In genomic region chr12:96241484-96242256, GRCh38 we compare ENCODE assay signal across 8 cellular contexts. TPM values are rescaled to one million over a fixed set of nuclear protein-coding genes. Genes with fewer than 3 reads are reported as not detected.
DNase-seq lines count a peak whose midpoint lies in the region; ATAC-seq and TF ChIP-seq lines count a peak whose summit lies in the region.

No MANE protein-coding gene starts in this region.

- H3K4me3 ChIP-seq in ascending aorta: no peak overlapping the region

- intact Hi-C loops in ascending aorta (cut with DNase I): no loop called here

- H3K36me3 Mint-ChIP-seq in memory B cell (peaks cover 15% of the 10 kb centered on the region), nephron progenitor cell (ENCODE audit: low read depth) (peaks cover 26% of the 10 kb centered on the region)
- H3K36me3 Mint-ChIP-seq in stimulated activated naive CD8-positive, alpha-beta T cell treated with anti-CD3 and anti-CD28 coated beads, Interleukin-15, Interleukin-2, amounts not matched to agents 100 ng/mL and 50 ng/mL, for 24 hours (ENCODE audit: low read depth): peaks cover 34% of the 10 kb centered on the region

- peaks cover 7 to 16% of the 10 kb centered on the region in 2 donors for H3K4me1 ChIP-seq in ascending aorta

- H3K27ac ChIP-seq in ascending aorta: peak overlapping the region; percentile 52 to 54

- H3K27ac Mint-ChIP-seq in memory B cell: peak overlapping the region; percentile 80
- H3K27ac Mint-ChIP-seq in stimulated activated naive CD8-positive, alpha-beta T cell treated with anti-CD3 and anti-CD28 coated beads, Interleukin-15, Interleukin-2, amounts not matched to agents 100 ng/mL and 50 ng/mL, for 24 hours: peak overlapping the region; percentile 59
- H3K27ac Mint-ChIP-seq in nephron progenitor cell: no peak overlapping the region

- H3K27me3 Mint-ChIP-seq in memory B cell (no peaks in the 10 kb centered on the region), nephron progenitor cell (ENCODE audit: low read depth, poor library complexity) (no peaks in the 10 kb centered on the region)
- H3K27me3 Mint-ChIP-seq in stimulated activated naive CD8-positive, alpha-beta T cell treated with anti-CD3 and anti-CD28 coated beads, Interleukin-15, Interleukin-2, amounts not matched to agents 100 ng/mL and 50 ng/mL, for 24 hours: no peaks in the 10 kb centered on the region

- H3K9me3 Mint-ChIP-seq in memory B cell: no peaks in the 10 kb centered on the region
- H3K9me3 Mint-ChIP-seq in stimulated activated naive CD8-positive, alpha-beta T cell treated with anti-CD3 and anti-CD28 coated beads, Interleukin-15, Interleukin-2, amounts not matched to agents 100 ng/mL and 50 ng/mL, for 24 hours: no peaks in the 10 kb centered on the region
- H3K9me3 Mint-ChIP-seq in nephron progenitor cell: no peaks in the 10 kb centered on the region

- no peaks in the 10 kb centered on the region for H3K9me3 ChIP-seq in ascending aorta

- TF ChIP-seq CTCF in ascending aorta (IDR thresholded peaks at IDR 0.05) (no peak), nephron progenitor cell (IDR thresholded peaks at IDR 0.05) (no peak)

- H3K36me3 ChIP-seq in ascending aorta: peaks cover 0 to 3% of the 10 kb centered on the region in 2 donors

- peak; percentile 18 for DNase-seq in NCI-H1436 (lab: John Stamatoyannopoulos, UW)
- DNase-seq in NCI-H1436 treated with DMSO at 0.1 percent for 48 hours (lab: John Stamatoyannopoulos, UW): no peak
- peak in 1 of 2 donors; percentile 82 for DNase-seq in ascending aorta (ENCODE audit: low spot score in 2 of 2)
- peak in 1 of 2 donors; percentile 5 for DNase-seq in memory B cell (ENCODE audit: low spot score in 2 of 2)
- no peak for DNase-seq in GOT3 (lab: John Stamatoyannopoulos, UW)
- DNase-seq in NCI-H446 (lab: John Stamatoyannopoulos, UW): no peak
- DNase-seq in nephron progenitor cell: no peak

- peak; percentile 71 for ATAC-seq in memory B cell (ENCODE audit: low read depth)

- H3K27me3 ChIP-seq in ascending aorta: no peaks in the 10 kb centered on the region

- no peak overlapping the region for H3K4me3 Mint-ChIP-seq in memory B cell
- peak overlapping the region; percentile 30 for H3K4me3 Mint-ChIP-seq in stimulated activated naive CD8-positive, alpha-beta T cell treated with anti-CD3 and anti-CD28 coated beads, Interleukin-15, Interleukin-2, amounts not matched to agents 100 ng/mL and 50 ng/mL, for 24 hours
- no peak overlapping the region for H3K4me3 Mint-ChIP-seq in nephron progenitor cell

- peaks cover 25% of the 10 kb centered on the region for H3K4me1 Mint-ChIP-seq in memory B cell
- peaks cover 46% of the 10 kb centered on the region for H3K4me1 Mint-ChIP-seq in stimulated activated naive CD8-positive, alpha-beta T cell treated with anti-CD3 and anti-CD28 coated beads, Interleukin-15, Interleukin-2, amounts not matched to agents 100 ng/mL and 50 ng/mL, for 24 hours (ENCODE audit: low read depth)
- H3K4me1 Mint-ChIP-seq in nephron progenitor cell: peaks cover 33% of the 10 kb centered on the region

RNA-seq across cellular contexts. Expression of gene ELK3, which starts 47.5 kb away (rescaled TPM):
- 21.2 TPM for total RNA-seq in ascending aorta
